8 cellular contexts compared by ENCODE assay signal in the genomic region with DNA sequence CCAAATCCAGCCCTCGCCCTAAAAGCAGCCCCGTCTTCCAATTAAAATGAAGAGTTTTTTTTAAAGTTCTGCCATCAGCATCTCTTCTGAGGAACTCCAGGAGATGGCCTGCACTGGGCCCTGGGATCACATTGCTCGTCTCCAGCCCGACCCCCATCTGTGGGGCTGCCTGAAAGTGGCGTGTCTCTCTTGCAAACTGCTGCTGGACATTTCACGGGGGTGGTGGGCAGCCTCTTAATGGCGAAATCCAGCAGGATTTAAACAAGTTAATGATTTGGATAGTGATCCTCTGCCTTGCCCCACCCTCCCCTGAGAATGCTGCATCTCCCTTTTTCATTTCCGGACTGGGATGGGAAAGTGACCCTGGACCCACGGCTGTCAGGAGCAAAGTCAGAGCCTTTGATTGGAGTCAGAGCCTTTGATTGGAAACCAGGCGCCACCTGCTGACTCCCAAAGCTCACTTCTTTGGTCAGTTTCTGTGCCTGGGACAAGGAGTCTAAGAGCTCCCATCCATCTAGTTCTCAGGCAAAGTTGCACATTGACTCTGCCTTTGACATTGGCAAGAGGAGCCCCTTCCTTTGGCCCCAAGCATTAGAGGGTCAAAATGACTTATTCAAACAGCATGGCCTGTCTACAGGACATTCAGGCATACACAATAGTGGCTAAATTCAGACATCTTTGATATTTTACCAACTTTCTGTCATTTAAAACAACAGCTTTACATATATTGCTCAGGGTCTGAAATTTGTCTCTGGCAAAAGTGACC.
DNase-seq lines count a peak whose midpoint lies in the region; ATAC-seq, FAIRE-seq and TF ChIP-seq lines count a peak whose summit lies in the region.

No MANE protein-coding gene starts in this region.

- DNase-seq in Ammon's horn (ENCODE audit: low spot score), result peak; percentile 83
- DNase-seq in GM12891 (ENCODE audit: insufficient read length, low spot score), result peak; percentile 18
- DNase-seq in NCI-H345 (lab: John Stamatoyannopoulos, UW), result peak; percentile 71
- peak; percentile 74 to 83 (median 79) for DNase-seq in body of pancreas
- DNase-seq in iPS-NIHi7 (ENCODE audit: extremely low spot score), result peak; percentile 86
- DNase-seq in stromal cell of bone marrow (ENCODE audit: low read depth), result peak; percentile 62
- no peak for DNase-seq in activated effector memory CD4-positive, alpha-beta T cell treated with Interleukin-2 at 50 U/mL for 16 hours

- no peaks in the 10 kb centered on the region for H3K27me3 ChIP-seq in body of pancreas

- no peaks in the 10 kb centered on the region for H3K36me3 ChIP-seq in body of pancreas (replicated peaks in 1 of 2; ENCODE audit: insufficient read depth in 1 of 2, low read depth in 2 of 2)

- no peak overlapping the region for H3K27ac ChIP-seq in body of pancreas

- TF ChIP-seq POLR2A in GM12891 (IDR thresholded peaks at IDR 0.05; ENCODE audit: low read depth, low read length) (no peak), body of pancreas (IDR thresholded peaks at IDR 0.05) (no peak)

- ATAC-seq in body of pancreas (peak; percentile 74), HG02623 (IDR thresholded peaks at IDR 0.05; ENCODE audit: unreplicated experiment) (no peak)

- intact Hi-C loops in body of pancreas (cut with DNase I), result loop anchor here (5.0 kb wide), 1 partner anchor 555 kb away; no protein-coding TSS in a partner anchor

- TF ChIP-seq CTCF in body of pancreas (IDR thresholded peaks at IDR 0.05), result peak; percentile 25 to 83 (median 82)

- no peaks in the 10 kb centered on the region for H3K9me3 ChIP-seq in body of pancreas

- FAIRE-seq in GM12891 (lab: Jason Lieb, UNC), result no peak

- H3K4me3 ChIP-seq in body of pancreas, result no peak overlapping the region

- H3K4me1 ChIP-seq in body of pancreas, result no peaks in the 10 kb centered on the region

- 48 to 53% methylated on average over 10 of the region's 10 CpGs for WGBS in body of pancreas, 2 donors

TF ChIP-seq in GM12891, 5 proteins besides CTCF, POLR2A, EP300 and RAD21:
- TF ChIP-seq POU2F2 (IDR thresholded peaks at IDR 0.05; ENCODE audit: low read depth, low read length) (no peak), PAX5 (IDR thresholded peaks at IDR 0.05; ENCODE audit: insufficient read depth, low read length, severe bottlenecking) (no peak), SPI1 (IDR thresholded peaks at IDR 0.05; ENCODE audit: low read depth, low read length) (no peak), POLR2AphosphoS5 (IDR thresholded peaks at IDR 0.05; ENCODE audit: low read depth, low read length) (no peak), TAF1 (IDR thresholded peaks at IDR 0.05; ENCODE audit: low read depth, low read length) (no peak)
TF ChIP-seq in GM12891: peak in this region for 0.
